8 cellular contexts compared by ENCODE assay signal in the genomic region with DNA sequence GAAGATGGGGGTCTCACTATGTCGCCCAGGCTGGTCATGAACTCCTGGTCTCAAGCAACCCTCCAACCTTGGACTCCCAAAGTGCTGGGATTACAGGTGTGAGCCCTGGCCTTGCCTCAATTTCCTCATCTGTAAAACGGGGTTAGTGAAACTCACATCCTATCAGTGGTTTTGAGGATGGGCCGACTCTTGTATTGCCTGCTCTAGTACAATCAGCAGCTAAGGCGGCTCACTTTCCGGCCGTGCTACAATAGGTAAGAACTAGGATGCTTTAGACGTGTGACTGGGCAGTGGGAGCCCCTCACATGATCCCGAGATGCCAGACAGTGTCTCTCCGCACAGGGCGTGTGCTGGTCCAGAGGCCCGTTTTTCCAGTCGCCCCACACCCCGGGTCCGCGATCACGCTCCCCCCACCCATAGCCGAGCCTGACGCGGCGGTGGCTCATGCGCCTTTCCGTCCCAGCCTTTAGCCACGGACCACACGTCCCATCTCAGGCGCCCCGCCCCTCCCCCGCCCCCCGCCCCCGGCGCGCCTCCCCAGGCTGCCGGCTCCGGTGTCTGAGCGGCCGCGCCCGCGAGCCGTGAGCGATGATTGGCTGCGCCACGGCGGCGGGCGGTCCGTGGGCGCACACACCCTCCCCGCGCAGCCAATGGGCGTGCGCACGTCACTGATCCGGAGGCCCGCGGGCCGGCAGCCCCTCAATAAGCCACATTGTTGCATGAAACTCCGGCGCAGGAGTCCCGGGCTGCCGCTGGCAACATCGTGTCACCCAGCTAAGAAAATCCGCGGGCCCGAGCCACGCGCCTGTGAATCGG.
DNase-seq lines count a peak whose midpoint lies in the region; ATAC-seq lines count a peak whose summit lies in the region.

A gene (plus strand): TSS at position 710 of the 816 bp plus-strand sequence. CDS start 454 bp downstream, outside the sequence.

- peak within 1 kb of the TSS; percentile 94 for H3K4me3 ChIP-seq in ACC112 (ENCODE audit: low read depth, low read length)

- H3K27me3 ChIP-seq in ACC112 (ENCODE audit: insufficient read depth, low read length) = no peaks in the 10 kb centered on the region

- H3K36me3 ChIP-seq in ACC112 (ENCODE audit: insufficient read depth, low read length) = no peaks in the 10 kb centered on the region

- H3K79me2 ChIP-seq in ACC112 (ENCODE audit: control insufficient read depth, insufficient read depth, low read length, unreplicated experiment) = peaks cover 42% of the 10 kb centered on the region

- H3K27ac ChIP-seq in ACC112 (ENCODE audit: low read depth, low read length) = peak within 1 kb of the TSS; percentile 47

- peak; percentile 83 for DNase-seq in NCI-H2227 treated with DMSO at 0.1 percent for 48 hours (lab: John Stamatoyannopoulos, UW)
- DNase-seq in activated CD4-positive, CD25-positive, alpha-beta regulatory T cell treated with anti-CD3 and anti-CD28 coated beads, Interleukin-2, amount 50 U/mL, for 72 hours = peak; percentile 79
- peak; percentile 67 for DNase-seq in cerebellar cortex (ENCODE audit: low spot score)
- DNase-seq in kidney tubule cell (ENCODE audit: low spot score) = peak; percentile 93
- peak; percentile 86 for DNase-seq in stimulated activated CD4-positive, alpha-beta T cell treated with anti-CD3 and anti-CD28 coated beads, Interleukin-1b, Interleukin-23, amount 100 ng/mL, for 48 hours

- peak; percentile 76 for ATAC-seq in GM18519 (IDR thresholded peaks at IDR 0.05; ENCODE audit: low FRiP score, unreplicated experiment)
- peak; percentile 84 for ATAC-seq in HG03039 (IDR thresholded peaks at IDR 0.05; ENCODE audit: unreplicated experiment)

- H2AFZ ChIP-seq in ACC112 (ENCODE audit: low read length, unreplicated experiment) = peak within 1 kb of the TSS; percentile 26

- H3K4me1 ChIP-seq in ACC112 (ENCODE audit: control insufficient read depth, insufficient read depth, low read length, unreplicated experiment) = peaks cover 30% of the 10 kb centered on the region

Comparison
In these comparisons a context has a peak if more than half of its experiments do, and no peak if none do; other contexts are left out.
1. Peak in every context shown above with its lines: DNase-seq, ATAC-seq, H3K4me3 ChIP-seq and H3K27ac ChIP-seq.